In genomic region chr3:147305533-147306241, GRCh38 we compare ENCODE assay signal across 22 cellular contexts.
"Had no signal": no experiment of that assay in that cellular context is flagged by ENCODE, and none has a peak within 500 bp of the region (broad histone marks: within the 10 kb centered on the region; RNA-seq: fewer than 3 reads in every experiment).

No MANE protein-coding gene starts in this region.

- DNase-seq: activated CD4-positive, alpha-beta T cell treated with anti-CD3 and anti-CD28 coated beads for 36 hours; activated CD8-positive, alpha-beta memory T cell treated with anti-CD3 and anti-CD28 coated beads, Interleukin-2, amount 50 U/mL, for 48 hours; activated CD8-positive, alpha-beta T cell treated with anti-CD3 and anti-CD28 coated beads for 36 hours; activated naive CD4-positive, alpha-beta T cell treated with Interleukin-2 at 50 U/mL for 16 hours; activated naive CD8-positive, alpha-beta T cell treated with anti-CD3 and anti-CD28 coated beads, Interleukin-2, amount 50 U/mL, for 24 hours; caudate nucleus; effector CD4-positive, alpha-beta T cell; glutamatergic neuron; immature natural killer cell; left cardiac atrium; mammary epithelial cell; occipital lobe; psoas muscle; stimulated activated CD4-positive, alpha-beta T cell treated with anti-CD3 and anti-CD28 coated beads, Interleukin-2, amount 100 ng/mL, for 48 hours; T-cell; T1000; upper lobe of left lung; WERI-Rb-1 had no signal

- H3K4me1 Mint-ChIP-seq: activated CD4-positive, alpha-beta T cell treated with anti-CD3 and anti-CD28 coated beads for 36 hours; activated naive CD8-positive, alpha-beta T cell treated with anti-CD3 and anti-CD28 coated beads, Interleukin-2, amount 50 U/mL, for 24 hours; immature natural killer cell; T-cell had no signal

- H3K4me1 ChIP-seq: psoas muscle, upper lobe of left lung had no signal

- H3K27ac Mint-ChIP-seq: activated CD4-positive, alpha-beta T cell treated with anti-CD3 and anti-CD28 coated beads for 36 hours; activated CD8-positive, alpha-beta T cell treated with anti-CD3 and anti-CD28 coated beads for 36 hours; activated naive CD8-positive, alpha-beta T cell treated with anti-CD3 and anti-CD28 coated beads, Interleukin-2, amount 50 U/mL, for 24 hours; immature natural killer cell; natural killer cell treated with Interleukin-12 subunit alpha and Interleukin-12 subunit beta and Interleukin-15 and Interleukin-18, amount 100 ng/mL, for 72 hours; stimulated activated naive CD8-positive, alpha-beta T cell treated with anti-CD3 and anti-CD28 coated beads, Interleukin-15, Interleukin-2, amounts not matched to agents 100 ng/mL and 50 ng/mL, for 24 hours; T-cell had no signal

- H3K4me3 ChIP-seq: coronary artery, psoas muscle, upper lobe of left lung had no signal

- H3K9me3 ChIP-seq: psoas muscle, upper lobe of left lung had no signal

- H3K36me3 ChIP-seq: upper lobe of left lung, WERI-Rb-1 had no signal

- H3K27me3 Mint-ChIP-seq: activated CD4-positive, alpha-beta T cell treated with anti-CD3 and anti-CD28 coated beads for 36 hours; activated CD8-positive, alpha-beta T cell treated with anti-CD3 and anti-CD28 coated beads for 36 hours; activated naive CD8-positive, alpha-beta T cell treated with anti-CD3 and anti-CD28 coated beads, Interleukin-2, amount 50 U/mL, for 24 hours; natural killer cell treated with Interleukin-12 subunit alpha and Interleukin-12 subunit beta and Interleukin-15 and Interleukin-18, amount 100 ng/mL, for 72 hours; stimulated activated naive CD8-positive, alpha-beta T cell treated with anti-CD3 and anti-CD28 coated beads, Interleukin-15, Interleukin-2, amounts not matched to agents 100 ng/mL and 50 ng/mL, for 24 hours; T-cell had no signal

- H3K4me3 Mint-ChIP-seq: activated CD4-positive, alpha-beta T cell treated with anti-CD3 and anti-CD28 coated beads for 36 hours; activated CD8-positive, alpha-beta T cell treated with anti-CD3 and anti-CD28 coated beads for 36 hours; activated naive CD8-positive, alpha-beta T cell treated with anti-CD3 and anti-CD28 coated beads, Interleukin-2, amount 50 U/mL, for 24 hours; immature natural killer cell; natural killer cell treated with Interleukin-12 subunit alpha and Interleukin-12 subunit beta and Interleukin-15 and Interleukin-18, amount 100 ng/mL, for 72 hours; stimulated activated naive CD8-positive, alpha-beta T cell treated with anti-CD3 and anti-CD28 coated beads, Interleukin-15, Interleukin-2, amounts not matched to agents 100 ng/mL and 50 ng/mL, for 24 hours; T-cell had no signal

- H3K9me3 Mint-ChIP-seq: activated naive CD8-positive, alpha-beta T cell treated with anti-CD3 and anti-CD28 coated beads, Interleukin-2, amount 50 U/mL, for 24 hours; stimulated activated naive CD8-positive, alpha-beta T cell treated with anti-CD3 and anti-CD28 coated beads, Interleukin-15, Interleukin-2, amounts not matched to agents 100 ng/mL and 50 ng/mL, for 24 hours had no signal

- H3K27me3 ChIP-seq: upper lobe of left lung had no signal

- H3K36me3 Mint-ChIP-seq: immature natural killer cell; natural killer cell treated with Interleukin-12 subunit alpha and Interleukin-12 subunit beta and Interleukin-15 and Interleukin-18, amount 100 ng/mL, for 72 hours; T-cell had no signal

- H3K27ac ChIP-seq: coronary artery, psoas muscle, upper lobe of left lung, WERI-Rb-1 had no signal

- ATAC-seq: activated CD4-positive, alpha-beta T cell treated with anti-CD3 and anti-CD28 coated beads for 36 hours; activated CD8-positive, alpha-beta T cell treated with anti-CD3 and anti-CD28 coated beads for 36 hours; activated naive CD8-positive, alpha-beta T cell treated with anti-CD3 and anti-CD28 coated beads, Interleukin-2, amount 50 U/mL, for 24 hours; left cardiac atrium; natural killer cell treated with Interleukin-12 subunit alpha and Interleukin-12 subunit beta and Interleukin-15 and Interleukin-18, amount 100 ng/mL, for 72 hours; psoas muscle; sciatic nerve; T-cell had no signal
